In the genomic region with DNA sequence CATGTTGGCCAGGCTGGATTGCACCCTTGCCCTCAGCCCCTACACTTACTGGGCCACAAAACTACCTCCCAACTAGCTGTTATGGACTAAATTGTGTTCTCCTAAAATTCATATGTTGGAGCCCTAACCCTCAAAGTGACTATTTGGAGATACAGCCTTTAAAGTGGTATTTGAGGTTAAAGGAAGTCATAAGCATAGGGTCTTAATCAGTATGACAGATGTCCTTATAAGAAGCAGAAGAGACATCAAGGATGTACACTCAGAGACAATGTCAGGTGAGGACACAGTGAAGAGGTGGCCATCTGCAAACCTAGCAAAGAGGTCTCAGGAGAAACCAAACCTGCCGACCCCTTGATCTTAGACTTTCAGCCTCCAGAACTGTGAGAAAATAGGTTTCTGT, we compare ENCODE assay signal across 1 cellular context.
TF ChIP-seq lines count a peak whose summit lies in the region.

No MANE protein-coding gene starts in this region.

TF ChIP-seq in GM23338, 12 proteins besides CTCF, POLR2A, EP300 and RAD21:
- TF ChIP-seq, protein P1, sequence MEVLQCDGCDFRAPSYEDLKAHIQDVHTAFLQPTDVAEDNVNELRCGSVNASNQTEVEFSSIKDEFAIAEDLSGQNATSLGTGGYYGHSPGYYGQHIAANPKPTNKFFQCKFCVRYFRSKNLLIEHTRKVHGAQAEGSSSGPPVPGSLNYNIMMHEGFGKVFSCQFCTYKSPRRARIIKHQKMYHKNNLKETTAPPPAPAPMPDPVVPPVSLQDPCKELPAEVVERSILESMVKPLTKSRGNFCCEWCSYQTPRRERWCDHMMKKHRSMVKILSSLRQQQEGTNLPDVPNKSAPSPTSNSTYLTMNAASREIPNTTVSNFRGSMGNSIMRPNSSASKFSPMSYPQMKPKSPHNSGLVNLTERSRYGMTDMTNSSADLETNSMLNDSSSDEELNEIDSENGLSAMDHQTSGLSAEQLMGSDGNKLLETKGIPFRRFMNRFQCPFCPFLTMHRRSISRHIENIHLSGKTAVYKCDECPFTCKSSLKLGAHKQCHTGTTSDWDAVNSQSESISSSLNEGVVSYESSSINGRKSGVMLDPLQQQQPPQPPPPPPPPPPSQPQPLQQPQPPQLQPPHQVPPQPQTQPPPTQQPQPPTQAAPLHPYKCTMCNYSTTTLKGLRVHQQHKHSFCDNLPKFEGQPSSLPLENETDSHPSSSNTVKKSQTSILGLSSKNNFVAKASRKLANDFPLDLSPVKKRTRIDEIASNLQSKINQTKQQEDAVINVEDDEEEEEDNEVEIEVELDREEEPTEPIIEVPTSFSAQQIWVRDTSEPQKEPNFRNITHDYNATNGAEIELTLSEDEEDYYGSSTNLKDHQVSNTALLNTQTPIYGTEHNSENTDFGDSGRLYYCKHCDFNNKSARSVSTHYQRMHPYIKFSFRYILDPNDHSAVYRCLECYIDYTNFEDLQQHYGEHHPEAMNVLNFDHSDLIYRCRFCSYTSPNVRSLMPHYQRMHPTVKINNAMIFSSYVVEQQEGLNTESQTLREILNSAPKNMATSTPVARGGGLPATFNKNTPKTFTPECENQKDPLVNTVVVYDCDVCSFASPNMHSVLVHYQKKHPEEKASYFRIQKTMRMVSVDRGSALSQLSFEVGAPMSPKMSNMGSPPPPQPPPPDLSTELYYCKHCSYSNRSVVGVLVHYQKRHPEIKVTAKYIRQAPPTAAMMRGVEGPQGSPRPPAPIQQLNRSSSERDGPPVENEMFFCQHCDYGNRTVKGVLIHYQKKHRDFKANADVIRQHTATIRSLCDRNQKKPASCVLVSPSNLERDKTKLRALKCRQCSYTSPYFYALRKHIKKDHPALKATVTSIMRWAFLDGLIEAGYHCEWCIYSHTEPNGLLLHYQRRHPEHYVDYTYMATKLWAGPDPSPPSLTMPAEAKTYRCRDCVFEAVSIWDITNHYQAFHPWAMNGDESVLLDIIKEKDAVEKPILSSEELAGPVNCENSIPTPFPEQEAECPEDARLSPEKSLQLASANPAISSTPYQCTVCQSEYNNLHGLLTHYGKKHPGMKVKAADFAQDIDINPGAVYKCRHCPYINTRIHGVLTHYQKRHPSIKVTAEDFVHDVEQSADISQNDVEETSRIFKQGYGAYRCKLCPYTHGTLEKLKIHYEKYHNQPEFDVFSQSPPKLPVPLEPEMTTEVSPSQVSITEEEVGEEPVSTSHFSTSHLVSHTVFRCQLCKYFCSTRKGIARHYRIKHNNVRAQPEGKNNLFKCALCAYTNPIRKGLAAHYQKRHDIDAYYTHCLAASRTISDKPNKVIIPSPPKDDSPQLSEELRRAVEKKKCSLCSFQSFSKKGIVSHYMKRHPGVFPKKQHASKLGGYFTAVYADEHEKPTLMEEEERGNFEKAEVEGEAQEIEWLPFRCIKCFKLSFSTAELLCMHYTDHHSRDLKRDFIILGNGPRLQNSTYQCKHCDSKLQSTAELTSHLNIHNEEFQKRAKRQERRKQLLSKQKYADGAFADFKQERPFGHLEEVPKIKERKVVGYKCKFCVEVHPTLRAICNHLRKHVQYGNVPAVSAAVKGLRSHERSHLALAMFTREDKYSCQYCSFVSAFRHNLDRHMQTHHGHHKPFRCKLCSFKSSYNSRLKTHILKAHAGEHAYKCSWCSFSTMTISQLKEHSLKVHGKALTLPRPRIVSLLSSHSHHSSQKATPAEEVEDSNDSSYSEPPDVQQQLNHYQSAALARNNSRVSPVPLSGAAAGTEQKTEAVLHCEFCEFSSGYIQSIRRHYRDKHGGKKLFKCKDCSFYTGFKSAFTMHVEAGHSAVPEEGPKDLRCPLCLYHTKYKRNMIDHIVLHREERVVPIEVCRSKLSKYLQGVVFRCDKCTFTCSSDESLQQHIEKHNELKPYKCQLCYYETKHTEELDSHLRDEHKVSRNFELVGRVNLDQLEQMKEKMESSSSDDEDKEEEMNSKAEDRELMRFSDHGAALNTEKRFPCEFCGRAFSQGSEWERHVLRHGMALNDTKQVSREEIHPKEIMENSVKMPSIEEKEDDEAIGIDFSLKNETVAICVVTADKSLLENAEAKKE (CRISPR knock-in tag; IDR thresholded peaks at IDR 0.05) = no peak
- TF ChIP-seq EZH2phosphoT487 (IDR thresholded peaks at IDR 0.05; ENCODE audit: unreplicated experiment) (no peak), JUNB (IDR thresholded peaks at IDR 0.05; ENCODE audit: unreplicated experiment) (no peak), ZNF114 (CRISPR knock-in tag; IDR thresholded peaks at IDR 0.05) (no peak), STAT1 (IDR thresholded peaks at IDR 0.05; ENCODE audit: unreplicated experiment) (no peak), REST (IDR thresholded peaks at IDR 0.05; ENCODE audit: unreplicated experiment) (no peak), EZH2 (IDR thresholded peaks at IDR 0.05; ENCODE audit: low read depth, unreplicated experiment) (no peak), POLR2AphosphoS5 (IDR thresholded peaks at IDR 0.05; ENCODE audit: low read depth) (no peak)
- TF ChIP-seq, protein P2, sequence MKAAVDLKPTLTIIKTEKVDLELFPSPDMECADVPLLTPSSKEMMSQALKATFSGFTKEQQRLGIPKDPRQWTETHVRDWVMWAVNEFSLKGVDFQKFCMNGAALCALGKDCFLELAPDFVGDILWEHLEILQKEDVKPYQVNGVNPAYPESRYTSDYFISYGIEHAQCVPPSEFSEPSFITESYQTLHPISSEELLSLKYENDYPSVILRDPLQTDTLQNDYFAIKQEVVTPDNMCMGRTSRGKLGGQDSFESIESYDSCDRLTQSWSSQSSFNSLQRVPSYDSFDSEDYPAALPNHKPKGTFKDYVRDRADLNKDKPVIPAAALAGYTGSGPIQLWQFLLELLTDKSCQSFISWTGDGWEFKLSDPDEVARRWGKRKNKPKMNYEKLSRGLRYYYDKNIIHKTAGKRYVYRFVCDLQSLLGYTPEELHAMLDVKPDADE (IDR thresholded peaks at IDR 0.05) = no peak
